17 cellular contexts compared by ENCODE assay signal in the genomic region with DNA sequence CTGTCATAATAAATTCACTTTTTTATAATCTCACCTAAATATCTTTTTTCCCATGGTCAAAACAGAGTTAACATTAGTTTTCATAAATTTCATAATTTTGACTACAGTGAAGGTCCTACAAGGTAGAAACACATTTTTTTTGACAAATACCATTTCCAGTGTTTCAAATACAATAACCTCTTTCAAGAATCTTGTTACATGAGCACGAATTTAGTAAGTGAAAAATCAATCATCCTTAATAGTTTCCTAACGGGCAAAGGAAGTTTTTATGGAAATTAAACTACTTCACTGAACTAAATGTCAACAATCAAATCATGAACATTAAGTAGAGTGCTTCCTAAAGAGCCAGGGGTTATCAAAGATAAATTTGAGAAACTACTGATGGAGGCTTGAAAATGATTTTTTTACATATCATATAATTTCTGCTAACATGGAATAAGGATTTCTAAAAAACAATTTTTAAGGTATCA.
"Had no signal": no experiment of that assay in that cellular context is flagged by ENCODE, and none has a peak within 500 bp of the region (broad histone marks: within the 10 kb centered on the region; RNA-seq: fewer than 3 reads in every experiment).

No MANE protein-coding gene starts in this region.

- H3K36me3 ChIP-seq: gastroesophageal sphincter, left ventricle myocardium inferior, right atrium auricular region, transverse colon had no signal

- H3K27me3 ChIP-seq: gastroesophageal sphincter, right atrium auricular region, transverse colon had no signal

- H3K27ac ChIP-seq: gastroesophageal sphincter, left ventricle myocardium inferior, right atrium auricular region, transverse colon had no signal

- H3K4me3 Mint-ChIP-seq: natural killer cell had no signal

- DNase-seq: activated CD4-positive, alpha-beta T cell treated with anti-CD3 and anti-CD28 coated beads, Interleukin-2, amount 50 U/mL, for 1 hour; activated CD4-positive, CD25-positive, alpha-beta regulatory T cell; activated CD8-positive, alpha-beta memory T cell treated with anti-CD3 and anti-CD28 coated beads for 24 hours; activated naive CD4-positive, alpha-beta T cell treated with Interleukin-2 at 50 U/mL for 16 hours; anterior cingulate cortex; hippocampal formation; left ventricle myocardium inferior; natural killer cell; occipital lobe; stimulated activated CD4-positive, alpha-beta T cell treated with anti-CD3 and anti-CD28 coated beads, Interleukin-4, amount 100 ng/mL, for 24 hours; stimulated activated naive CD4-positive, alpha-beta T cell treated with Interleukin-2 at 50 U/mL for 16 hours; substantia nigra; transverse colon had no signal

- H3K4me1 ChIP-seq: gastroesophageal sphincter had no signal

- H3K9me3 ChIP-seq: gastroesophageal sphincter, left ventricle myocardium inferior, right atrium auricular region, transverse colon had no signal

- H3K9me3 Mint-ChIP-seq: natural killer cell had no signal

- H3K27me3 Mint-ChIP-seq: progenitor cell of endocrine pancreas had no signal

- H3K36me3 Mint-ChIP-seq: natural killer cell had no signal

- ATAC-seq: gastroesophageal sphincter, natural killer cell had no signal

- H3K27ac Mint-ChIP-seq: natural killer cell had no signal

- H3K4me3 ChIP-seq: gastroesophageal sphincter, left ventricle myocardium inferior, right atrium auricular region, skin epidermis, transverse colon had no signal
